ENCODE assay signal across 27 cellular contexts in the genomic region with DNA sequence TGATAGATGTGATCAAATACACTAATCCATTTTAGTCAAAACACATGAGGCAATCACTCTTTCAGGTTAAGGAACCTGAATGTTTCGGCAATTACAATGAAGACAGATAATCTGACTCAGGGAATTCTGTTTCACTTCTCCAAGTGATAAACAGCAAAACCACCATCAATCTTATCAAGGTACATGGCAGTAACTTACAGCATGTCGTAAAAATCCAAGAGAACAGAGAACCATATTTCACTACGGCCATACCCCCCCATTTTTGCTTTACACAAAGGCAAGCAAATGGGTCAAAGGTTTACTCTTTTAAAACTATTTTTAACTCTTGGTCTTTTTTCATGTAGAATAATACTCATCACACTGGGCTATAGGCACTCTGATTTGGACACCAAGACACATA.
"Had no signal": no experiment of that assay in that cellular context is flagged by ENCODE, and none has a peak within 500 bp of the region (broad histone marks: within the 10 kb centered on the region; RNA-seq: fewer than 3 reads in every experiment).

No MANE protein-coding gene starts in this region.

- H3K9ac ChIP-seq: neural progenitor cell had no signal

- H3K27ac Mint-ChIP-seq: dendritic cell treated with granulocyte-macrophage colony-stimulating factor and Interleukin-4, amounts not matched to agents 40 ng/mL and 50 ng/mL, for 4 days; endodermal cell; mesothelial cell of epicardium; naive B cell; natural killer cell treated with Interleukin-12 subunit alpha and Interleukin-12 subunit beta and Interleukin-15 and Interleukin-18, amount 100 ng/mL, for 72 hours; neural progenitor cell; stimulated activated effector memory CD8-positive, alpha-beta T cell treated with anti-CD3 and anti-CD28 coated beads, Interleukin-12 subunit alpha, Interleukin-12 subunit beta, amount 100 ng/mL, for 72 hours had no signal

- H3K9me3 ChIP-seq: colonic mucosa, gastrocnemius medialis, left lung, mucosa of descending colon, prostate gland, right atrium auricular region, transverse colon, vagina had no signal

- H3K36me3 Mint-ChIP-seq: naive B cell; natural killer cell treated with Interleukin-12 subunit alpha and Interleukin-12 subunit beta and Interleukin-15 and Interleukin-18, amount 100 ng/mL, for 72 hours; stimulated activated effector memory CD8-positive, alpha-beta T cell treated with anti-CD3 and anti-CD28 coated beads, Interleukin-12 subunit alpha, Interleukin-12 subunit beta, amount 100 ng/mL, for 72 hours had no signal

- H3K27ac ChIP-seq: colonic mucosa, epithelial cell of prostate, gastrocnemius medialis, left lung, neural progenitor cell, prostate gland, right atrium auricular region, transverse colon, vagina had no signal

- H3K27me3 ChIP-seq: colonic mucosa, gastrocnemius medialis, left lung, neural progenitor cell, right atrium auricular region, transverse colon, vagina had no signal

- H3K27me3 Mint-ChIP-seq: dendritic cell treated with granulocyte-macrophage colony-stimulating factor and Interleukin-4, amounts not matched to agents 40 ng/mL and 50 ng/mL, for 4 days; naive B cell had no signal

- H3K4me1 Mint-ChIP-seq: naive B cell; stimulated activated effector memory CD8-positive, alpha-beta T cell treated with anti-CD3 and anti-CD28 coated beads, Interleukin-12 subunit alpha, Interleukin-12 subunit beta, amount 100 ng/mL, for 72 hours had no signal

- H3K4me3 Mint-ChIP-seq: dendritic cell treated with granulocyte-macrophage colony-stimulating factor and Interleukin-4, amounts not matched to agents 40 ng/mL and 50 ng/mL, for 4 days; endodermal cell; mesothelial cell of epicardium; naive B cell; natural killer cell treated with Interleukin-12 subunit alpha and Interleukin-12 subunit beta and Interleukin-15 and Interleukin-18, amount 100 ng/mL, for 72 hours; neural progenitor cell; stimulated activated effector memory CD8-positive, alpha-beta T cell treated with anti-CD3 and anti-CD28 coated beads, Interleukin-12 subunit alpha, Interleukin-12 subunit beta, amount 100 ng/mL, for 72 hours had no signal

- H3K4me1 ChIP-seq: colonic mucosa, left lung, neural progenitor cell, prostate gland, transverse colon, vagina had no signal

- H3K9me3 Mint-ChIP-seq: dendritic cell treated with granulocyte-macrophage colony-stimulating factor and Interleukin-4, amounts not matched to agents 40 ng/mL and 50 ng/mL, for 4 days; endodermal cell; mesothelial cell of epicardium; naive B cell; natural killer cell treated with Interleukin-12 subunit alpha and Interleukin-12 subunit beta and Interleukin-15 and Interleukin-18, amount 100 ng/mL, for 72 hours; neural progenitor cell; stimulated activated effector memory CD8-positive, alpha-beta T cell treated with anti-CD3 and anti-CD28 coated beads, Interleukin-12 subunit alpha, Interleukin-12 subunit beta, amount 100 ng/mL, for 72 hours had no signal

- H3K4me2 ChIP-seq: neural progenitor cell had no signal

- H3K36me3 ChIP-seq: colonic mucosa, gastrocnemius medialis, left lung, neural progenitor cell, prostate gland, right atrium auricular region, transverse colon, vagina had no signal

- H2AFZ ChIP-seq: neural progenitor cell had no signal

- ATAC-seq: esophagus mucosa; gastrocnemius medialis; left lung; mucosa of descending colon; sciatic nerve; stimulated activated effector memory CD8-positive, alpha-beta T cell treated with anti-CD3 and anti-CD28 coated beads, Interleukin-12 subunit alpha, Interleukin-12 subunit beta, amount 100 ng/mL, for 72 hours; stimulated activated naive CD8-positive, alpha-beta T cell treated with anti-CD3 and anti-CD28 coated beads, Interleukin-15, Interleukin-2, amounts not matched to agents 100 U/mL and 50 U/mL, for 24 hours had no signal

- H3K4me3 ChIP-seq: colonic mucosa, gastrocnemius medialis, left lung, mucosa of descending colon, neural progenitor cell, prostate gland, right atrium auricular region, transverse colon, vagina had no signal

- DNase-seq: colonic mucosa; effector CD8-positive, alpha-beta T cell; endodermal cell; foreskin fibroblast; gastrocnemius medialis; head of caudate nucleus; kidney; left lung; mesenchymal stem cell; mucosa of descending colon; naive B cell; nucleus accumbens; stimulated activated CD4-positive, alpha-beta T cell treated with anti-CD3 and anti-CD28 coated beads, Interleukin-2, amount 100 ng/mL, for 24 hours; stimulated activated CD4-positive, alpha-beta T cell treated with anti-CD3 and anti-CD28 coated beads, Interleukin-4, amount 100 ng/mL, for 24 hours; stimulated activated naive CD8-positive, alpha-beta T cell treated with anti-CD3 and anti-CD28 coated beads, Interleukin-15, Interleukin-2, amounts not matched to agents 100 U/mL and 50 U/mL, for 24 hours; transverse colon had no signal
